ENCODE assay signal across 8 cellular contexts in the genomic region with DNA sequence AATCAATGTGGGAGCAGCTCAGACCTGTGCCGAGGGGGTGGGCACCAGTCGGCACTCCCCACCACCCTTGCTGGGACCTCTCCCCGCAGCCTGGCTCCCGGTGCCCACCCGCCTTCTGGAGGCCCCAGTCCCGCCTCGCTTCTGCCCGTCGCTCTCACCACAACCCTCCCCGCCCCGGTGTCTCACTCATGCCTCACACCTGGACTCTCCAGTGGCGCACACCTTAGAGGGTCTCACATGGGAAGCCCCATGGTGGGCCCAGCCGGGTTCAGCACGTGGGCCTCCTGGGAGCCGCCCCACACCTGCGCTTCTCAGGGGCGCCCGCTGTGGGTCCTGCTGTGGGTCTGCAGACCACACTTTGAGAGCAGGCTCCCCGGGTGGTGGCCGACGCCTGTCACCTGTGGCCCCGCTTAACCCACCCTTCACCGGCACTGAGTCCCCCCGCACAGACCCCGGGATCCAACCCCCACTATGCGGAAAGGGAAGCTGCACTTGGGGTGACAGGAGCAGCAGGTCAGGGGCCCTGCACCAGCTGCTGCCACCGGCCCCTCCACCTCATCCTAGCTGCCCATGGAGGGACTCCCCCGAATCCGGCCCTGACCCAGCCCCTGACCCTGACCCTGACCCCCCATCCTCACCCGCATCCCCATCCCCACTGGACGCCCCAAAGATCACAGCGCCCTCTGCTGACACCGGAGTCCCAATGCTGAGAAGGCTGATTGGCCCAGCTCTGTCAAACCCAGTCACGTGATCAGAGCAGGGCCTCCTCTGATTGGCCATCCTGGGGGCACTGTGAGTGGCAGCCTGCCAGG.
DNase-seq lines count a peak whose midpoint lies in the region; ATAC-seq and TF ChIP-seq lines count a peak whose summit lies in the region.

No MANE protein-coding gene starts in this region.

- H3K27ac ChIP-seq in RWPE2 (ENCODE audit: poor library complexity, severe bottlenecking) = no peak overlapping the region

- peak; percentile 30 for TF ChIP-seq CTCF in RWPE2 (IDR thresholded peaks at IDR 0.05; ENCODE audit: poor library complexity, severe bottlenecking)

- 0 out of 3 replicates have a peak, but pooled peaks have one; percentile 37 for ATAC-seq in RWPE2 (ENCODE audit: low read depth)
- ATAC-seq in HG02759 (IDR thresholded peaks at IDR 0.05; ENCODE audit: unreplicated experiment) = no peak
- ATAC-seq in HG02610 (IDR thresholded peaks at IDR 0.05; ENCODE audit: unreplicated experiment) = no peak
- no peak for ATAC-seq in GM19467 (IDR thresholded peaks at IDR 0.05; ENCODE audit: unreplicated experiment)

- no peaks in the 10 kb centered on the region for H3K36me3 ChIP-seq in RWPE2 (ENCODE audit: low read depth)

- H3K4me1 ChIP-seq in RWPE2 (ENCODE audit: insufficient read depth, poor library complexity, severe bottlenecking) = peaks cover 3% of the 10 kb centered on the region

- H3K27me3 ChIP-seq in RWPE2 (ENCODE audit: insufficient read depth, poor library complexity, severe bottlenecking) = no peaks in the 10 kb centered on the region

- H3K4me3 ChIP-seq in RWPE2 (ENCODE audit: severe bottlenecking) = no peak overlapping the region

- DNase-seq in NCI-H82 (lab: John Stamatoyannopoulos, UW) (peak; percentile 49), NCI-H82 treated with DMSO at 0.1 percent for 48 hours (lab: John Stamatoyannopoulos, UW; ENCODE audit: unreplicated experiment) (no peak), RWPE2 (ENCODE audit: low spot score) (no peak)
- DNase-seq in central memory CD4-positive, alpha-beta T cell = peak; percentile 27
- DNase-seq in stimulated activated CD4-positive, alpha-beta T cell treated with anti-CD3 and anti-CD28 coated beads, Interleukin-2, amount 100 ng/mL, for 48 hours = peak; percentile 41 to 42

- no peaks in the 10 kb centered on the region for H3K9me3 ChIP-seq in RWPE2 (ENCODE audit: severe bottlenecking)

Comparison
In these comparisons a context has a peak if more than half of its experiments do, and no peak if none do; other contexts are left out.
1. DNase-seq: peak in NCI-H82 (single experiment), central memory CD4-positive, alpha-beta T cell (single experiment) and stimulated activated CD4-positive, alpha-beta T cell treated with anti-CD3 and anti-CD28 coated beads, Interleukin-2, amount 100 ng/mL, for 48 hours (2 of 2); none in NCI-H82 treated with DMSO at 0.1 percent for 48 hours (single experiment) and RWPE2 (single experiment).